In the genomic region with DNA sequence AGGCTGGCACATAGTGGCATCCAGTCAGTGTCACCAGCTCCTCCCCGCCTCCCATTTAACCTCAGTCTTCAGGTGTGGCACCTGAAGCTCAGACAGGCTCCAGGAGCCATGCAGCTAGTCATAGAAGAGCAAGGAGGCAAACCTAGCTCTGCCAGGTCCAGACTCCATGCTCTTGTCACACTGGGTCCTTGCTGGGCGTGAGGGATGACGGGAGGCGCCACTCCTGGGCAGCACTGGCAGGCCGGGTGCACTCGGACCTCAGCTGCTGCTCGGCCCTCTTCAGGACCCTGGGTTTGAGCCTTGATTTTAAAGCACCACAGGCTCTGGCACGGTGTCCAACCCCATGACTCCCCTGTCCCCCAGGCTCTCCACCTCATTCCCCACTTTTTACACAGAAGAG, we compare ENCODE assay signal across 20 cellular contexts. TPM values are rescaled to one million over a fixed set of nuclear protein-coding genes. Genes with fewer than 3 reads are reported as not detected.
DNase-seq lines count a peak whose midpoint lies in the region; ATAC-seq, FAIRE-seq and TF ChIP-seq lines count a peak whose summit lies in the region.
"Had no signal": no experiment of that assay in that cellular context is flagged by ENCODE, and none has a peak within 500 bp of the region (broad histone marks: within the 10 kb centered on the region; RNA-seq: fewer than 3 reads in every experiment).

No MANE protein-coding gene starts in this region.

- H3K27me3 ChIP-seq in CD8-positive, alpha-beta T cell (ENCODE audit: insufficient read depth, low read length): no peaks in the 10 kb centered on the region
- H3K27me3 ChIP-seq in rectal smooth muscle tissue (ENCODE audit: control insufficient read depth, insufficient read depth, low read length): no peaks in the 10 kb centered on the region
- H3K27me3 ChIP-seq: ascending aorta, colonic mucosa, Peyer's patch had no signal

- no peak for DNase-seq in CD8-positive, alpha-beta T cell
- DNase-seq in glutamatergic neuron (no peak), GF-D8 (lab: John Stamatoyannopoulos, UW) (no peak), HTR-8/SVneo (ENCODE audit: insufficient read length, low spot score) (no peak), head of caudate nucleus (no peak)
- no peak for DNase-seq in T-helper 2 cell treated with Interferon-gamma antibody and Interleukin-4, amounts not matched to agents 5 μg/mL and 100 μg/mL, for 36 hours (ENCODE audit: low spot score)
- DNase-seq: activated CD4-positive, alpha-beta T cell treated with anti-CD3 and anti-CD28 coated beads for 48 hours; activated naive CD4-positive, alpha-beta T cell treated with Interleukin-2 at 50 U/mL for 16 hours; colonic mucosa; GOT3; Peyer's patch; stimulated activated CD4-positive, alpha-beta T cell treated with anti-CD3 and anti-CD28 coated beads, Interleukin-12 subunit alpha, Interleukin-12 subunit beta, amount 100 ng/mL, for 4 hours; stimulated activated naive B cell treated with anti-CD40 and anti-IgM and Interleukin-4, amounts not matched to agents 10 μg/mL and 1 μg/mL and 100 μg/mL, for 72 hours had no signal

- no peak for TF ChIP-seq CTCF in CD8-positive, alpha-beta T cell (IDR thresholded peaks at IDR 0.05)
- no peak for TF ChIP-seq CTCF in brain (conservative IDR thresholded peaks at IDR 0.05)
- TF ChIP-seq CTCF in glutamatergic neuron (IDR thresholded peaks at IDR 0.05; ENCODE audit: partially characterized antibody, unreplicated experiment): no peak

- ATAC-seq in CD8-positive, alpha-beta T cell: no peak
- ATAC-seq: natural killer cell treated with Interleukin-12 subunit alpha and Interleukin-12 subunit beta and Interleukin-15 and Interleukin-18, amount 100 ng/mL, for 72 hours; stimulated activated naive B cell treated with anti-CD40 and anti-IgM and Interleukin-4, amounts not matched to agents 10 μg/mL and 1 μg/mL and 100 μg/mL, for 72 hours had no signal

- no peak overlapping the region for H3K4me3 ChIP-seq in CD8-positive, alpha-beta T cell (ENCODE audit: low read depth, low read length)
- no peak overlapping the region for H3K4me3 ChIP-seq in rectal smooth muscle tissue (ENCODE audit: low read length)
- H3K4me3 ChIP-seq: ascending aorta, colonic mucosa, lung, Peyer's patch had no signal

- H3K36me3 ChIP-seq in CD8-positive, alpha-beta T cell (ENCODE audit: insufficient read depth, low read length): no peaks in the 10 kb centered on the region
- no peaks in the 10 kb centered on the region for H3K36me3 ChIP-seq in rectal smooth muscle tissue (ENCODE audit: control insufficient read depth, insufficient read depth, low read length)
- H3K36me3 ChIP-seq: ascending aorta, colonic mucosa, Peyer's patch had no signal

- H3K9me3 Mint-ChIP-seq in CD8-positive, alpha-beta T cell: no peaks in the 10 kb centered on the region
- peaks cover 0 to 3% (median 0%) of the 10 kb centered on the region in 5 experiments for H3K9me3 Mint-ChIP-seq in brain
- H3K9me3 Mint-ChIP-seq in glutamatergic neuron (ENCODE audit: unreplicated experiment): peaks cover 11% of the 10 kb centered on the region
- no peaks in the 10 kb centered on the region for H3K9me3 Mint-ChIP-seq in T-helper 2 cell treated with Interferon-gamma antibody and Interleukin-4, amounts not matched to agents 5 μg/mL and 100 μg/mL, for 36 hours
- H3K9me3 Mint-ChIP-seq: natural killer cell treated with Interleukin-12 subunit alpha and Interleukin-12 subunit beta and Interleukin-15 and Interleukin-18, amount 100 ng/mL, for 72 hours; stimulated activated naive B cell treated with anti-CD40 and anti-IgM and Interleukin-4, amounts not matched to agents 10 μg/mL and 1 μg/mL and 100 μg/mL, for 72 hours had no signal

- CTCF ChIA-PET in CD8-positive, alpha-beta T cell (lab: Charles Lee): interaction anchor here (9.8 kb wide), 1 partner anchor 20 kb away, joined by 84 read pairs; no protein-coding TSS in a partner anchor

- intact Hi-C loops in CD8-positive, alpha-beta T cell (cut with DNase I, micrococcal nuclease): no loop called here
- intact Hi-C loops in head of caudate nucleus (cut with DNase I): no loop called here

- peaks cover 16% of the 10 kb centered on the region for H3K4me1 ChIP-seq in CD8-positive, alpha-beta T cell (ENCODE audit: insufficient read depth, low read length)
- H3K4me1 ChIP-seq in rectal smooth muscle tissue (ENCODE audit: control insufficient read depth, insufficient read depth, low read length): peaks cover 20% of the 10 kb centered on the region
- H3K4me1 ChIP-seq: colonic mucosa had no signal

- H3K27me3 Mint-ChIP-seq in CD8-positive, alpha-beta T cell (ENCODE audit: low read depth): no peaks in the 10 kb centered on the region
- H3K27me3 Mint-ChIP-seq in brain: no peaks in the 10 kb centered on the region
- H3K27me3 Mint-ChIP-seq in glutamatergic neuron (ENCODE audit: unreplicated experiment): peaks cover 3% of the 10 kb centered on the region
- no peaks in the 10 kb centered on the region for H3K27me3 Mint-ChIP-seq in T-helper 2 cell treated with Interferon-gamma antibody and Interleukin-4, amounts not matched to agents 5 μg/mL and 100 μg/mL, for 36 hours (ENCODE audit: low read depth)
- H3K27me3 Mint-ChIP-seq: natural killer cell treated with Interleukin-12 subunit alpha and Interleukin-12 subunit beta and Interleukin-15 and Interleukin-18, amount 100 ng/mL, for 72 hours; stimulated activated naive B cell treated with anti-CD40 and anti-IgM and Interleukin-4, amounts not matched to agents 10 μg/mL and 1 μg/mL and 100 μg/mL, for 72 hours had no signal

- H3K27ac ChIP-seq in CD8-positive, alpha-beta T cell (ENCODE audit: low read depth, low read length): no peak overlapping the region
- peak overlapping the region; percentile 73 for H3K27ac ChIP-seq in rectal smooth muscle tissue (ENCODE audit: low read depth, low read length)
- H3K27ac ChIP-seq: ascending aorta, colonic mucosa had no signal

- H3K9me3 ChIP-seq in CD8-positive, alpha-beta T cell (ENCODE audit: low read length): no peaks in the 10 kb centered on the region
- H3K9me3 ChIP-seq: ascending aorta, colonic mucosa, Peyer's patch had no signal

- peak overlapping the region; percentile 60 for H3K27ac Mint-ChIP-seq in CD8-positive, alpha-beta T cell
- H3K27ac Mint-ChIP-seq in brain: peak overlapping the region in 4 of 5 experiments; percentile 85 to 98 (median 90)
- H3K27ac Mint-ChIP-seq in glutamatergic neuron (ENCODE audit: unreplicated experiment): peak overlapping the region; percentile 68
- no peak overlapping the region for H3K27ac Mint-ChIP-seq in T-helper 2 cell treated with Interferon-gamma antibody and Interleukin-4, amounts not matched to agents 5 μg/mL and 100 μg/mL, for 36 hours

- H3K4me1 Mint-ChIP-seq in CD8-positive, alpha-beta T cell (ENCODE audit: low read depth): peaks cover 57% of the 10 kb centered on the region
- H3K4me1 Mint-ChIP-seq in brain (peaks cover 63% of the 10 kb centered on the region), glutamatergic neuron (ENCODE audit: low read depth, unreplicated experiment) (peaks cover 38% of the 10 kb centered on the region)
- H3K4me1 Mint-ChIP-seq in T-helper 2 cell treated with Interferon-gamma antibody and Interleukin-4, amounts not matched to agents 5 μg/mL and 100 μg/mL, for 36 hours (ENCODE audit: low read depth): peaks cover 14% of the 10 kb centered on the region

- no peak overlapping the region for H3K4me3 Mint-ChIP-seq in CD8-positive, alpha-beta T cell
- H3K4me3 Mint-ChIP-seq in brain: no peak overlapping the region
- H3K4me3 Mint-ChIP-seq in glutamatergic neuron (ENCODE audit: unreplicated experiment): no peak overlapping the region
- no peak overlapping the region for H3K4me3 Mint-ChIP-seq in T-helper 2 cell treated with Interferon-gamma antibody and Interleukin-4, amounts not matched to agents 5 μg/mL and 100 μg/mL, for 36 hours
- H3K4me3 Mint-ChIP-seq: natural killer cell treated with Interleukin-12 subunit alpha and Interleukin-12 subunit beta and Interleukin-15 and Interleukin-18, amount 100 ng/mL, for 72 hours; stimulated activated naive B cell treated with anti-CD40 and anti-IgM and Interleukin-4, amounts not matched to agents 10 μg/mL and 1 μg/mL and 100 μg/mL, for 72 hours had no signal

- no peaks in the 10 kb centered on the region for H3K36me3 Mint-ChIP-seq in CD8-positive, alpha-beta T cell
- peaks cover 6% of the 10 kb centered on the region for H3K36me3 Mint-ChIP-seq in brain
- peaks cover 4% of the 10 kb centered on the region for H3K36me3 Mint-ChIP-seq in glutamatergic neuron (ENCODE audit: unreplicated experiment)
- H3K36me3 Mint-ChIP-seq in T-helper 2 cell treated with Interferon-gamma antibody and Interleukin-4, amounts not matched to agents 5 μg/mL and 100 μg/mL, for 36 hours (ENCODE audit: low read depth): peaks cover 4% of the 10 kb centered on the region
- H3K36me3 Mint-ChIP-seq: natural killer cell treated with Interleukin-12 subunit alpha and Interleukin-12 subunit beta and Interleukin-15 and Interleukin-18, amount 100 ng/mL, for 72 hours had no signal

- no peak for FAIRE-seq in HTR-8/SVneo (lab: Jason Lieb, UNC)
- FAIRE-seq: GM18507, urothelium cell line had no signal

- POLR2A ChIA-PET in CD8-positive, alpha-beta T cell (lab: Charles Lee): interaction anchor here (0.7 to 1.2 kb wide), 2 partner anchors 9 to 21 kb away, joined by 3 to 5 read pairs; no protein-coding TSS in a partner anchor

- no peak overlapping the region for H3K9ac ChIP-seq in rectal smooth muscle tissue (ENCODE audit: low read length)

RNA-seq across cellular contexts. Expression of gene ITPK1, which starts 24.1 kb away (rescaled TPM):
- total RNA-seq in CD8-positive, alpha-beta T cell: 10 to 100 TPM; 24.9 to 27.9 TPM
- polyA plus RNA-seq in brain (ENCODE audit: insufficient read depth, low read depth, low replicate concordance): 168 TPM
- total RNA-seq in glutamatergic neuron (ENCODE audit: unreplicated experiment): 132 TPM
